Comparison of ENCODE assay signal across 9 cellular contexts in the genomic region with DNA sequence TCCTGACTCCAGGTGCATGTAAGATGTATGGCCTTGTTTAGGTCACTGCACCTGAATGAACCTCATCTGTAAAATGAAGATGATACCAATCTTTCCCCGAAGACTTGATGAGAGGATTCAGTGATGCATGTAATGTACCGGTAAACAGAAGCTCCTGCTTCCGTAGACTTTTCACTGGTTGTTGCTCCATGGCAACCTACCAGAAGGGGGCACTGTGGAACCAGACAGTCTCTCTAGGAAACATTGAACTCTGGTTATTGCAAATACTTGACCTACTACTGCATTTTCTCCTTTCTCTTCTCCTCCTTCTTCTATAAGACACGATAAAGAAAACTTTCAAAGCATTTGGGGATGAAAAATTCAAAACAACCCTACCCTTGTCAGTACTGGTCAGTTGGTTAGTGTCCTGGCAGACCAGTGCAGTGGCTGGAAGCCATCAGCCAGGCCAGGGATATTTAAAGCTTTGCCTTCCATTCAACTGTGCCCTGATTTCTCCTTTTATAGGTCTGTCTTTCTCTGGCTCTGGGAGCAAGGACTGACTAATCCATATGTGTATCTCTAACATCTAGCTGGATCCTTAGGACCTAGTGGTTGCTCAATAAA.
DNase-seq lines count a peak whose midpoint lies in the region; ATAC-seq, FAIRE-seq and TF ChIP-seq lines count a peak whose summit lies in the region.
"Had no signal": no experiment of that assay in that cellular context is flagged by ENCODE, and none has a peak within 500 bp of the region (broad histone marks: within the 10 kb centered on the region; RNA-seq: fewer than 3 reads in every experiment).

No MANE protein-coding gene starts in this region.

- H3K27ac ChIP-seq in coronary artery = no peak overlapping the region

- H3K27ac Mint-ChIP-seq in nephron progenitor cell = no peak overlapping the region
- H3K27ac Mint-ChIP-seq: IgD-negative memory B cell had no signal

- TF ChIP-seq CTCF in coronary artery (IDR thresholded peaks at IDR 0.05) (peak; percentile 29), nephron progenitor cell (IDR thresholded peaks at IDR 0.05) (peak; percentile 83)

- DNase-seq in AML-193 (lab: John Stamatoyannopoulos, UW) (peak; percentile 3 to 14), GM12891 (ENCODE audit: insufficient read length, low spot score) (peak; percentile 4), NCI-H526 (lab: John Stamatoyannopoulos, UW) (peak; percentile 32 to 80), coronary artery (ENCODE audit: low spot score) (no peak), nephron progenitor cell (peak; percentile 75), cerebellum (ENCODE audit: low spot score) (no peak)
- DNase-seq in activated CD8-positive, alpha-beta memory T cell treated with anti-CD3 and anti-CD28 coated beads, Interleukin-2, amount 50 U/mL, for 4 hours = no peak

- ATAC-seq in activated CD4-positive, CD25-positive, alpha-beta regulatory T cell treated with anti-CD3 and anti-CD28 coated beads, Interleukin-2, amount 50 U/mL, for 24 hours = no peak

- TF ChIP-seq POLR2A in GM12891 (IDR thresholded peaks at IDR 0.05; ENCODE audit: low read depth, low read length) = no peak

- peaks cover 5% of the 10 kb centered on the region for H3K9me3 Mint-ChIP-seq in nephron progenitor cell

- no peaks in the 10 kb centered on the region for H3K27me3 Mint-ChIP-seq in nephron progenitor cell (ENCODE audit: low read depth, poor library complexity)
- H3K27me3 Mint-ChIP-seq: IgD-negative memory B cell had no signal

- H3K4me3 ChIP-seq in coronary artery = no peak overlapping the region

- peaks cover 42% of the 10 kb centered on the region for H3K4me1 Mint-ChIP-seq in nephron progenitor cell
- H3K4me1 Mint-ChIP-seq: IgD-negative memory B cell had no signal

- no peak overlapping the region for H3K4me3 Mint-ChIP-seq in nephron progenitor cell
- H3K4me3 Mint-ChIP-seq: IgD-negative memory B cell had no signal

- FAIRE-seq in GM12891 (lab: Jason Lieb, UNC) = peak; percentile 43

- peaks cover 4% of the 10 kb centered on the region for H3K36me3 Mint-ChIP-seq in nephron progenitor cell (ENCODE audit: low read depth)
- H3K36me3 Mint-ChIP-seq: IgD-negative memory B cell had no signal

TF ChIP-seq in GM12891, 5 proteins besides CTCF, POLR2A, EP300 and RAD21:
- TF ChIP-seq POLR2AphosphoS5 (IDR thresholded peaks at IDR 0.05; ENCODE audit: low read depth, low read length) (no peak), TAF1 (IDR thresholded peaks at IDR 0.05; ENCODE audit: low read depth, low read length) (no peak), SPI1 (IDR thresholded peaks at IDR 0.05; ENCODE audit: low read depth, low read length) (no peak), PAX5 (IDR thresholded peaks at IDR 0.05; ENCODE audit: insufficient read depth, low read length, severe bottlenecking) (no peak), POU2F2 (IDR thresholded peaks at IDR 0.05; ENCODE audit: low read depth, low read length) (no peak)

Comparison
In these comparisons a context has a peak if more than half of its experiments do, and no peak if none do; other contexts are left out.
1. DNase-seq: peak in AML-193 (2 of 2), GM12891 (single experiment), NCI-H526 (2 of 2) and nephron progenitor cell (single experiment); none in coronary artery (single experiment), cerebellum (single experiment) and activated CD8-positive, alpha-beta memory T cell treated with anti-CD3 and anti-CD28 coated beads, Interleukin-2, amount 50 U/mL, for 4 hours (single experiment).